1 cellular context compared by ENCODE assay signal in genomic region chr2:149556452-149556851, GRCh38.
TF ChIP-seq lines count a peak whose summit lies in the region.

No MANE protein-coding gene starts in this region.

TF ChIP-seq in HEK293, 187 proteins besides CTCF, POLR2A, EP300 and RAD21 (continued from another document):
- TF ChIP-seq KLF8 (tag by site-specific recombination; IDR thresholded peaks at IDR 0.05) (no peak), ZNF549 (tag by site-specific recombination; IDR thresholded peaks at IDR 0.05) (no peak), SALL2 (tag by site-specific recombination; IDR thresholded peaks at IDR 0.05; ENCODE audit: borderline replicate concordance) (no peak), OSR2 (tag by site-specific recombination; IDR thresholded peaks at IDR 0.05) (0 out of 2 replicates have a peak, but pooled peaks have one; percentile 11), ZSCAN16 (tag by site-specific recombination; IDR thresholded peaks at IDR 0.05) (no peak)
